In the genomic region with DNA sequence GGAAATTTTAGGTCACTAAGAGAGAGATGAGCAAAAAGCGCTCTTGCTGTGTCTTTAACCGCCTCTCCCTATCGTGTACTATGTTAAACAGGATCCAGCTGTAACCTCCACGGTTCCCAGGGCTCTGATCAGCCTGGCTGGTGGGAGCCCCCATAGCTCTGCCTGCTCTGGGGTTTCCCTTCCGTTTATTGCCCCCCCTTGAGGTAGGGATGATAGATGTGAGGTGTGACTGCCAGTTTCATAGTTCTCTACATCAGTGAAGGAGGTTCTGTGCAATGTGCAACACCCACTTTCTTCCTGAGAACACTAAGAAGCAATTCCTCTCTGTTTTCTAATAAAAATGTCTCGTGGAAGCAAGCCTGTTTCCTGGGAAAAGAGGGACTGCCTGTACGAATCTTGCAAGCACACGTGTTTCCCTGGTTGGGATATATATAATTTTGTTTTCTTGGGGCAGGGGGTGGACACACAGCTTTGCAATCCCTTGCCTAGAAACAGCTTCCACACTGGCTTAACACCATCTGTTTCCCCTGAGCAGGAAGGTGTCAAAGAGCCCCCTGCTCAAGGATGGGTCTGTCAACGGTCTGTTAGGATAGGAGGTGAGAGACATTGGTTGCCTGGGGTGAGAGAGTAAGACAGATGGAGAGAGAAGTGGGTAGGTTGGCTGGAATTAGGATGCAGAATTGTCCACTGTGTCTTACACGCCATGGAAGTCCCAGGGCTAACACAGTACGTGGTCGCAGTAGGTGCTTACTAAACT, we compare ENCODE assay signal across 17 cellular contexts. TPM values are rescaled to one million over a fixed set of nuclear protein-coding genes. Genes with fewer than 3 reads are reported as not detected.
DNase-seq lines count a peak whose midpoint lies in the region; ATAC-seq and TF ChIP-seq lines count a peak whose summit lies in the region.
"Had no signal": no experiment of that assay in that cellular context is flagged by ENCODE, and none has a peak within 500 bp of the region (broad histone marks: within the 10 kb centered on the region; RNA-seq: fewer than 3 reads in every experiment).

No MANE protein-coding gene starts in this region.

- H3K9ac ChIP-seq in BLaER1 (no peak overlapping the region), IMR-90 (ENCODE audit: low read depth, low read length) (no peak overlapping the region), neural progenitor cell (no peak overlapping the region)

- H3K27me3 Mint-ChIP-seq in chondrocyte (ENCODE audit: low read depth) = no peaks in the 10 kb centered on the region
- H3K27me3 Mint-ChIP-seq in neural progenitor cell (ENCODE audit: insufficient read depth, low read depth) = peaks cover 11% of the 10 kb centered on the region

- no peak for TF ChIP-seq CTCF in IMR-90 (conservative IDR thresholded peaks at IDR 0.05; ENCODE audit: low read depth, low read length)
- TF ChIP-seq CTCF in chondrocyte (IDR thresholded peaks at IDR 0.05) = no peak
- TF ChIP-seq CTCF in neural progenitor cell (IDR thresholded peaks at IDR 0.05) = no peak

- H4K20me1 ChIP-seq in BLaER1 (0 out of 2 replicates have a peak, but pooled peaks cover 12% of the 10 kb centered on the region), IMR-90 (ENCODE audit: insufficient read depth, low read length) (peaks cover 10% of the 10 kb centered on the region; the same call in 1 of the 2 replicates), neural progenitor cell (ENCODE audit: low read depth) (peaks cover 15% of the 10 kb centered on the region)

- H3K9me3 ChIP-seq in BLaER1 (peaks cover 15% of the 10 kb centered on the region), IMR-90 (ENCODE audit: control insufficient read depth, insufficient read depth, low read length) (no peaks in the 10 kb centered on the region), neural progenitor cell (ENCODE audit: low read depth) (no peaks in the 10 kb centered on the region)
- H3K9me3 ChIP-seq: HAP-1 had no signal

- POLR2A ChIA-PET in IMR-90 (lab: Charles Lee; ENCODE audit: unreplicated experiment) = no interaction called here

- H4K5ac ChIP-seq in IMR-90 (ENCODE audit: low read depth, low read length) = no peak overlapping the region

- TF ChIP-seq RAD21 in IMR-90 (IDR thresholded peaks at IDR 0.05; ENCODE audit: low read length) = no peak

- DNase-seq in IMR-90 (no peak), chondrocyte (ENCODE audit: low spot score) (no peak), neural progenitor cell (ENCODE audit: low spot score) (no peak), KBM-7 (no peak), NCI-H2171 (lab: John Stamatoyannopoulos, UW) (no peak), SK-N-DZ (ENCODE audit: low spot score) (no peak)
- no peak for DNase-seq in activated effector memory CD4-positive, alpha-beta T cell treated with anti-CD3 and anti-CD28 coated beads, Interleukin-2, amount 50 U/mL, for 16 hours
- DNase-seq: C1 segment of cervical spinal cord, DND-41, GDM1, NCI-H1436 had no signal

- H3K4ac ChIP-seq in IMR-90 (ENCODE audit: low read depth, low read length) = no peak overlapping the region

- peaks cover 4% of the 10 kb centered on the region for H3K36me3 Mint-ChIP-seq in chondrocyte (ENCODE audit: low read depth)
- H3K36me3 Mint-ChIP-seq in neural progenitor cell = peaks cover 8% of the 10 kb centered on the region

- intact Hi-C loops in IMR-90 (cut with micrococcal nuclease) = no loop called here

- H3K27ac ChIP-seq in BLaER1 = no peak overlapping the region
- H3K27ac ChIP-seq in IMR-90 (ENCODE audit: insufficient read depth, low read length) = no peak overlapping the region
- no peak overlapping the region for H3K27ac ChIP-seq in neural progenitor cell
- H3K27ac ChIP-seq: HL-60, SK-N-MC had no signal

- H2BK20ac ChIP-seq in IMR-90 (ENCODE audit: low read depth, low read length) = no peak overlapping the region

- H3K9me3 Mint-ChIP-seq in chondrocyte (ENCODE audit: low read depth) (no peaks in the 10 kb centered on the region), neural progenitor cell (peaks cover 8% of the 10 kb centered on the region)

- in situ Hi-C loops in IMR-90 (cut with MboI; ENCODE audit: low sequenced_read_pairs) (no loop called here), KBM-7 (cut with MboI; ENCODE audit: low pct_unique_long_range_greater_than_20kb, low sequenced_read_pairs) (no loop called here)

- H3K27ac Mint-ChIP-seq in chondrocyte (ENCODE audit: unreplicated experiment) (peak overlapping the region; percentile 25), neural progenitor cell (peak overlapping the region; percentile 16)

- H3K4me1 Mint-ChIP-seq in chondrocyte (ENCODE audit: low read depth) (peaks cover 95% of the 10 kb centered on the region), neural progenitor cell (peaks cover 67% of the 10 kb centered on the region)

- H2BK5ac ChIP-seq in IMR-90 (ENCODE audit: low read depth, low read length, poor library complexity, severe bottlenecking) = no peak overlapping the region

- CTCF ChIA-PET in IMR-90 (lab: Yijun Ruan, JAX) = no interaction called here

- BruUV-seq in IMR-90 (replicated peaks; lab: Mats Ljungman, UMichigan) = no TSS peak

- dilution Hi-C loops in IMR-90 (cut with HindIII; ENCODE audit: low sequenced_read_pairs, unreplicated experiment) = no loop called here

- H3K4me1 ChIP-seq in BLaER1 = peaks cover 66% of the 10 kb centered on the region
- peaks cover 31% of the 10 kb centered on the region for H3K4me1 ChIP-seq in IMR-90 (ENCODE audit: control insufficient read depth, insufficient read depth, low read length)
- H3K4me1 ChIP-seq in neural progenitor cell = peaks cover 41% of the 10 kb centered on the region

- H2AK9ac ChIP-seq in IMR-90 (replicated peaks; ENCODE audit: low read depth, low read length, poor library complexity) = peak overlapping the region; percentile 11

- no peak overlapping the region for H3K4me3 ChIP-seq in BLaER1
- H3K4me3 ChIP-seq in IMR-90 (ENCODE audit: insufficient read depth, low read depth, low read length) = no peak overlapping the region
- no peak overlapping the region for H3K4me3 ChIP-seq in neural progenitor cell
- H3K4me3 ChIP-seq: GM12878, HAP-1, K562, SK-N-MC had no signal

- ATAC-seq in IMR-90 (ENCODE audit: low read depth) = no peak
- ATAC-seq: GM12878, K562 had no signal

- 0 out of 3 replicates have a peak overlapping the region, but pooled peaks have one; percentile 6 for H2BK15ac ChIP-seq in IMR-90 (ENCODE audit: low read depth, low read length)

- WGBS in IMR-90 (ENCODE audit: extremely low coverage in 2 of 2, insufficient read length in 1 of 2), 2 experiments = 100% methylated on average over 2 of the region's 12 CpGs; no CpG with 5 or more reads in 1 of the 2 experiments

- peak overlapping the region; percentile 18; the same call in 1 of the 2 replicates for H2AK5ac ChIP-seq in IMR-90 (ENCODE audit: low read depth, low read length)

- no peaks in the 10 kb centered on the region for H3K79me2 ChIP-seq in neural progenitor cell (ENCODE audit: low read depth)

- H3K4me3 Mint-ChIP-seq in chondrocyte (ENCODE audit: unreplicated experiment) = no peak overlapping the region
- H3K4me3 Mint-ChIP-seq in neural progenitor cell = peak overlapping the region; percentile 8

- peak overlapping the region; percentile 77 for H3K4me2 ChIP-seq in BLaER1
- no peak overlapping the region for H3K4me2 ChIP-seq in IMR-90 (ENCODE audit: low read depth, low read length)
- H3K4me2 ChIP-seq in neural progenitor cell = no peak overlapping the region

- H3K36me3 ChIP-seq in BLaER1 (peaks cover 11% of the 10 kb centered on the region; the same call in 1 of the 2 replicates), IMR-90 (ENCODE audit: control insufficient read depth, insufficient read depth, low read length) (no peaks in the 10 kb centered on the region), neural progenitor cell (no peaks in the 10 kb centered on the region)
- H3K36me3 ChIP-seq: HAP-1 had no signal

- H2AFZ ChIP-seq in IMR-90 (replicated peaks; ENCODE audit: low read length, poor library complexity) (peak overlapping the region; percentile 6), neural progenitor cell (replicated peaks) (no peak overlapping the region)

- H3K14ac ChIP-seq in IMR-90 (replicated peaks; ENCODE audit: low read depth, low read length) = peak overlapping the region; percentile 46; the same call in 1 of the 2 replicates

- H3K79me1 ChIP-seq in IMR-90 (ENCODE audit: low read depth in 1 of 2, low read length in 2 of 2) = peaks cover 40 to 85% of the 10 kb centered on the region in 2 experiments

- no peak overlapping the region for H3K23ac ChIP-seq in IMR-90 (ENCODE audit: low read depth, low read length)

- peaks cover 8% of the 10 kb centered on the region for H3F3A ChIP-seq in neural progenitor cell (ENCODE audit: low read depth)

- no peak for TF ChIP-seq POLR2A in IMR-90 (IDR thresholded peaks at IDR 0.05; ENCODE audit: low read depth, low read length)

- H4K8ac ChIP-seq in IMR-90 (ENCODE audit: low read depth in 2 of 2, low read length in 2 of 2) = no peak overlapping the region

- H3K27me3 ChIP-seq in BLaER1 (no peaks in the 10 kb centered on the region), IMR-90 (ENCODE audit: control insufficient read depth, insufficient read depth, low read length) (no peaks in the 10 kb centered on the region), neural progenitor cell (no peaks in the 10 kb centered on the region)

- H4K91ac ChIP-seq in IMR-90 (ENCODE audit: insufficient read depth, low read depth, low read length) = no peak overlapping the region; the same call in 1 of the 2 replicates

- no peak overlapping the region for H3K56ac ChIP-seq in IMR-90 (ENCODE audit: extremely low read depth, insufficient read depth, low read length)

- no peak overlapping the region for H3K18ac ChIP-seq in IMR-90 (ENCODE audit: low read depth, low read length)

- no peak overlapping the region for H2BK120ac ChIP-seq in IMR-90 (ENCODE audit: low read depth, low read length)

- peaks cover 33% of the 10 kb centered on the region for H3K9me1 ChIP-seq in IMR-90 (ENCODE audit: insufficient read depth, low read length)

TF ChIP-seq in IMR-90, 13 proteins besides CTCF, POLR2A, EP300 and RAD21 (continues in another document):
- TF ChIP-seq, protein P1, sequence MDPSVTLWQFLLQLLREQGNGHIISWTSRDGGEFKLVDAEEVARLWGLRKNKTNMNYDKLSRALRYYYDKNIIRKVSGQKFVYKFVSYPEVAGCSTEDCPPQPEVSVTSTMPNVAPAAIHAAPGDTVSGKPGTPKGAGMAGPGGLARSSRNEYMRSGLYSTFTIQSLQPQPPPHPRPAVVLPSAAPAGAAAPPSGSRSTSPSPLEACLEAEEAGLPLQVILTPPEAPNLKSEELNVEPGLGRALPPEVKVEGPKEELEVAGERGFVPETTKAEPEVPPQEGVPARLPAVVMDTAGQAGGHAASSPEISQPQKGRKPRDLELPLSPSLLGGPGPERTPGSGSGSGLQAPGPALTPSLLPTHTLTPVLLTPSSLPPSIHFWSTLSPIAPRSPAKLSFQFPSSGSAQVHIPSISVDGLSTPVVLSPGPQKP (IDR thresholded peaks at IDR 0.05; ENCODE audit: borderline replicate concordance, low read depth, low read length) = no peak

RNA-seq across cellular contexts. Expression of a gene that starts 23.9 kb away (rescaled TPM):
- 9.3 and 9.7 TPM in 2 replicates for total RNA-seq in IMR-90 (2012; rRNA removed)
- 39.3 and 43.2 TPM in 2 replicates for polyA plus RNA-seq in IMR-90 (2012; rRNA removed)
- polyA plus RNA-seq in IMR-90 (2012; cell fraction: cytosol; rRNA removed) = 29.1 and 32.4 TPM in 2 replicates
- polyA plus RNA-seq in IMR-90 (2012; cell fraction: nucleus; rRNA removed; ENCODE audit: low replicate concordance) = 24.4 and 27.5 TPM in 2 replicates
- 79.4 to 123 TPM (median 82.5 TPM) in 3 replicates for total RNA-seq in chondrocyte
- total RNA-seq in neural progenitor cell (ENCODE audit: low replicate concordance) = 1.0 and 3.3 TPM in 2 replicates
- polyA plus RNA-seq in SK-N-DZ (2014; cell fraction: cytosol; rRNA removed) = not detected in 2 replicates
- not detected in 2 replicates for polyA plus RNA-seq in SK-N-DZ (2014; cell fraction: nucleus; rRNA removed)
- total RNA-seq: K562 had no signal
- polyA plus RNA-seq: K562 had no signal
